In the genomic region with DNA sequence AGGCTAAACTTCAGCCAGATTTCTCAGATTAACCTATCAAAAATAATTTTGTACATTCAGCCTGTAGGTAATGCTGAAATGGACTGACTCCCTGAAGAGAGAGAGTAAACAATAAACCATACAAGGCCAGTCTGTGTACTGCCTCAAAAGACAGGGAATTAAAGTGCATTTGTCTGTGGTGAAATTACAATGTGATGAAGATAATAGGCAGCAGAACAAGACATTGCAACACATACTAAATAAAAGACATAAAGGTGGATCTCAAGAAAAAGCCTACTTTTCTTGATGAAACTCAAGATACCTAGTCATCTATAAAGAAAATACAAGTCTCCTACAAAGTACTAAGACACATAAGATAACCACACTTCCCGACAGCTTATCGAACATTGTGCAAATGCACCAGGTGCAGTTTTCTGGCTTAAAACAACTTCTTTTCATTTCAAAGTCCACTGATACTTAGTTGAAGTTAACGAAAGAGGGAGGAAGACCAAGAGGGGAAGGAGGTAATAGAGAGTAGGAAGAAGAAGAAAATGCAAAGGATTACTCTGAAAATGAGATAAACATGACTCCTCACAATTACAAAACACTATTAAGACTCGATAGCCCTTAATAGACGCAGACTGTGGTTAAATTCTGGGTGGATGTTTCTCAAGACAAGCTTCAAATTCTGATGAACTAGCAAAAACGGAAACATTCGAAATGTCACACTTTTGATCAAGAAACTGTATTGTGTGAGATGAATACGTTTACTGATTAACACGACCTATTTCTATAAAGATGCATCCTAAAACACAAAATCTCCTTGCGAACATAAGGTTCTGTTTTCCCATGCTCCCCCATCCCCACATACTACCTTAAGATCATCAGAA, we compare ENCODE assay signal across 8 cellular contexts. TPM values are rescaled to one million over a fixed set of nuclear protein-coding genes. Genes with fewer than 3 reads are reported as not detected.
DNase-seq lines count a peak whose midpoint lies in the region; ATAC-seq and TF ChIP-seq lines count a peak whose summit lies in the region.

No MANE protein-coding gene starts in this region.

- peak overlapping the region; percentile 79 for H3K27ac Mint-ChIP-seq in T-helper 2 cell treated with Interferon-gamma antibody and Interleukin-4, amounts not matched to agents 5 μg/mL and 100 μg/mL, for 36 hours

- no peak for TF ChIP-seq CTCF in HL-60 (IDR thresholded peaks at IDR 0.05; ENCODE audit: insufficient read depth, low read length)
- TF ChIP-seq CTCF in fibroblast of the aortic adventitia (IDR thresholded peaks at IDR 0.05; ENCODE audit: insufficient read depth, low read length): no peak
- no peak for TF ChIP-seq CTCF in smooth muscle cell (IDR thresholded peaks at IDR 0.05; ENCODE audit: borderline replicate concordance, insufficient read depth, poor library complexity, severe bottlenecking)

- DNase-seq in HL-60 (ENCODE audit: low read depth in 1 of 2, low spot score in 1 of 2) (no peak), fibroblast of the aortic adventitia (ENCODE audit: low read depth) (peak; percentile 28), smooth muscle cell (lab: John Stamatoyannopoulos, UW; ENCODE audit: unreplicated experiment) (no peak), UCSD-AML1 (lab: John Stamatoyannopoulos, UW; ENCODE audit: unreplicated experiment) (no peak), hepatic stellate cell (ENCODE audit: low spot score) (no peak)
- no peak for DNase-seq in T-helper 2 cell treated with Interferon-gamma antibody and Interleukin-4, amounts not matched to agents 5 μg/mL and 100 μg/mL, for 36 hours (ENCODE audit: low spot score)
- DNase-seq in stimulated activated CD4-positive, alpha-beta T cell treated with anti-CD3 and anti-CD28 coated beads, Interleukin-4, amount 100 ng/mL, for 1 hour: no peak

- peaks cover 55% of the 10 kb centered on the region for H3K4me1 Mint-ChIP-seq in T-helper 2 cell treated with Interferon-gamma antibody and Interleukin-4, amounts not matched to agents 5 μg/mL and 100 μg/mL, for 36 hours (ENCODE audit: low read depth)

- H2AFZ ChIP-seq in smooth muscle cell (ENCODE audit: low read depth): no peak overlapping the region

- peaks cover 63% of the 10 kb centered on the region for H4K20me1 ChIP-seq in smooth muscle cell (ENCODE audit: low read depth)

- ATAC-seq in GM18868 (IDR thresholded peaks at IDR 0.05; ENCODE audit: unreplicated experiment): no peak

- peak overlapping the region; percentile 99 for H3K9ac ChIP-seq in smooth muscle cell (ENCODE audit: low read depth)

- no peaks in the 10 kb centered on the region for H3K27me3 Mint-ChIP-seq in T-helper 2 cell treated with Interferon-gamma antibody and Interleukin-4, amounts not matched to agents 5 μg/mL and 100 μg/mL, for 36 hours (ENCODE audit: low read depth)

- H3K27me3 ChIP-seq in HL-60 (ENCODE audit: insufficient read depth, poor library complexity, severe bottlenecking) (no peaks in the 10 kb centered on the region), smooth muscle cell (ENCODE audit: low read depth) (peaks cover 4% of the 10 kb centered on the region)

- H3K4me3 ChIP-seq in HL-60 (replicated peaks; ENCODE audit: insufficient read depth, low read length): peak overlapping the region; percentile 68
- H3K4me3 ChIP-seq in fibroblast of the aortic adventitia (ENCODE audit: low read depth, low read length): peak overlapping the region; percentile 82
- peak overlapping the region; percentile 95 for H3K4me3 ChIP-seq in smooth muscle cell

- WGBS in smooth muscle cell (ENCODE audit: low lambda C conversion rate): 25% methylated on average over 10 of the region's 10 CpGs

- peak overlapping the region; percentile 84 for H3K4me2 ChIP-seq in smooth muscle cell

- H3K4me3 Mint-ChIP-seq in T-helper 2 cell treated with Interferon-gamma antibody and Interleukin-4, amounts not matched to agents 5 μg/mL and 100 μg/mL, for 36 hours: peak overlapping the region; percentile 91

- H3K9me3 Mint-ChIP-seq in T-helper 2 cell treated with Interferon-gamma antibody and Interleukin-4, amounts not matched to agents 5 μg/mL and 100 μg/mL, for 36 hours: no peaks in the 10 kb centered on the region

- peaks cover 70% of the 10 kb centered on the region for H3K79me2 ChIP-seq in smooth muscle cell (ENCODE audit: low read depth)

- peaks cover 42% of the 10 kb centered on the region for H3K4me1 ChIP-seq in smooth muscle cell (ENCODE audit: low read depth)

- H3K27ac ChIP-seq in HL-60 (replicated peaks) (peak overlapping the region; percentile 95), smooth muscle cell (ENCODE audit: low read depth) (peak overlapping the region; percentile 100)

- H3K36me3 Mint-ChIP-seq in T-helper 2 cell treated with Interferon-gamma antibody and Interleukin-4, amounts not matched to agents 5 μg/mL and 100 μg/mL, for 36 hours (ENCODE audit: low read depth): peaks cover 41% of the 10 kb centered on the region

- H3F3A ChIP-seq in smooth muscle cell (ENCODE audit: low read depth): peaks cover 13% of the 10 kb centered on the region

- H3K36me3 ChIP-seq in smooth muscle cell (ENCODE audit: low read depth): peaks cover 11% of the 10 kb centered on the region

- H3K9me3 ChIP-seq in smooth muscle cell (replicated peaks; ENCODE audit: low read depth): no peaks in the 10 kb centered on the region

RNA-seq across cellular contexts. Expression of a gene that starts 2.0 kb away (rescaled TPM):
- total RNA-seq in fibroblast of the aortic adventitia (ENCODE audit: low replicate concordance) (83.4 and 182 TPM in 2 replicates), smooth muscle cell (99.9 and 120 TPM in 2 replicates)
- polyA plus RNA-seq in smooth muscle cell: 96.3 and 104 TPM in 2 replicates

RNA-seq across cellular contexts. Expression of a gene that starts 27.6 kb away (rescaled TPM):
- total RNA-seq in fibroblast of the aortic adventitia (ENCODE audit: low replicate concordance): 30.5 and 115 TPM in 2 replicates
- 12.9 and 19.6 TPM in 2 replicates for total RNA-seq in smooth muscle cell
- polyA plus RNA-seq in smooth muscle cell: 7.1 and 11.7 TPM in 2 replicates
